Comparison of ENCODE assay signal across 20 cellular contexts in genomic region chr6:109713097-109713496, GRCh38. TPM values are rescaled to one million over a fixed set of nuclear protein-coding genes. Genes with fewer than 3 reads are reported as not detected.
DNase-seq lines count a peak whose midpoint lies in the region; ATAC-seq and TF ChIP-seq lines count a peak whose summit lies in the region.
"Had no signal": no experiment of that assay in that cellular context is flagged by ENCODE, and none has a peak within 500 bp of the region (broad histone marks: within the 10 kb centered on the region; RNA-seq: fewer than 3 reads in every experiment).

No MANE protein-coding gene starts in this region.

- H3K27me3 Mint-ChIP-seq in activated T-cell treated with anti-CD3 and anti-CD28 coated beads, Interleukin-2, amount 50 U/mL, for 72 hours (ENCODE audit: low read depth), result no peaks in the 10 kb centered on the region
- H3K27me3 Mint-ChIP-seq: progenitor cell of endocrine pancreas had no signal

- TF ChIP-seq CTCF in epithelial cell of esophagus (IDR thresholded peaks at IDR 0.05; ENCODE audit: insufficient read depth, low read depth, low read length, missing control alignments), result no peak

- H3K4me3 Mint-ChIP-seq in activated T-cell treated with anti-CD3 and anti-CD28 coated beads, Interleukin-2, amount 50 U/mL, for 72 hours, result no peak overlapping the region

- peaks cover 0 to 4% of the 10 kb centered on the region in 2 donors for H3K9me3 Mint-ChIP-seq in activated T-cell treated with anti-CD3 and anti-CD28 coated beads, Interleukin-2, amount 50 U/mL, for 72 hours

- peak; percentile 21 to 33 for DNase-seq in activated T-cell treated with anti-CD3 and anti-CD28 coated beads, Interleukin-2, amount 50 U/mL, for 72 hours
- DNase-seq in activated T-cell treated with anti-CD3 and anti-CD28 coated beads, Interleukin-2, amount 50 U/mL, for 1 hour, result no peak
- peak; percentile 54 for DNase-seq in HT1080 (ENCODE audit: low read depth)
- peak; percentile 78 for DNase-seq in epithelial cell of esophagus (ENCODE audit: low read depth)
- peak; percentile 11 for DNase-seq in stimulated activated CD4-positive, alpha-beta T cell treated with anti-CD3 and anti-CD28 coated beads, Interleukin-4, amount 100 ng/mL, for 24 hours
- DNase-seq in NOMO-1 treated with dmso at 0.1 percent for 144 hours (lab: John Stamatoyannopoulos, UW; ENCODE audit: unreplicated experiment), result no peak
- no peak for DNase-seq in NK-92 treated with Interleukin-12 subunit alpha and Interleukin-12 subunit beta, amount 100 ng/mL, for 24 hours (lab: John Stamatoyannopoulos, UW)
- DNase-seq: ACHN, amniotic stem cell, C1 segment of cervical spinal cord, dermis blood vessel endothelial cell, heart left ventricle, left ventricle myocardium inferior, NCI-H1694, PC-9, T-helper 2 cell, WERI-Rb-1 had no signal

- peak; percentile 65 to 75 for ATAC-seq in activated T-cell treated with anti-CD3 and anti-CD28 coated beads, Interleukin-2, amount 50 U/mL, for 72 hours (replicated peaks in 1 of 2)
- ATAC-seq in GM19452 (IDR thresholded peaks at IDR 0.05; ENCODE audit: unreplicated experiment), result no peak
- ATAC-seq: heart left ventricle had no signal

- no peak overlapping the region for H3K4me3 ChIP-seq in epithelial cell of esophagus (ENCODE audit: low read length)
- H3K4me3 ChIP-seq: heart left ventricle, left ventricle myocardium inferior, PC-9 had no signal

- H3K36me3 Mint-ChIP-seq in activated T-cell treated with anti-CD3 and anti-CD28 coated beads, Interleukin-2, amount 50 U/mL, for 72 hours (ENCODE audit: insufficient read depth in 2 of 2), result peaks cover 2% of the 10 kb centered on the region in 2 donors

- H3K27ac Mint-ChIP-seq in activated T-cell treated with anti-CD3 and anti-CD28 coated beads, Interleukin-2, amount 50 U/mL, for 72 hours, result no peak overlapping the region
- H3K27ac Mint-ChIP-seq: activated T-helper 2 cell treated with anti-CD3 and anti-CD28 coated beads, Interferon-gamma antibody, Interleukin-2, Interleukin-4, amounts not matched to agents 10 μg/mL and 5 μg/mL and 100 μg/mL, durations not matched to agents 14 hours and 24 hours and 36 hours; progenitor cell of endocrine pancreas had no signal

- peaks cover 10% of the 10 kb centered on the region for H3K4me1 Mint-ChIP-seq in activated T-cell treated with anti-CD3 and anti-CD28 coated beads, Interleukin-2, amount 50 U/mL, for 72 hours (ENCODE audit: low read depth)

RNA-seq across cellular contexts. Expression of gene FIG4, which starts 22.0 kb away (rescaled TPM):
- total RNA-seq in activated T-cell treated with anti-CD3 and anti-CD28 coated beads, Interleukin-2, amount 50 U/mL, for 72 hours, result 10 to 100 TPM; 15.0 to 21.0 TPM
- 8.2 and 8.5 TPM in 2 replicates for total RNA-seq in HT1080 (2014; rRNA removed; shearing (Covaris generic))
- 9.8 and 13.9 TPM in 2 replicates for polyA plus RNA-seq in HT1080 (2015; cell fraction: cytosol; rRNA removed)
- polyA plus RNA-seq in HT1080 (2015; cell fraction: nucleus; rRNA removed), result 17.5 and 20.9 TPM in 2 replicates

RNA-seq across cellular contexts. Expression of gene AK9, which starts 22.1 kb away (rescaled TPM):
- total RNA-seq in activated T-cell treated with anti-CD3 and anti-CD28 coated beads, Interleukin-2, amount 50 U/mL, for 72 hours, result 10 to 100 TPM in 1 of 2 donors, 1 to 10 TPM in 1; 6.4 to 11.5 TPM
- total RNA-seq in HT1080 (2014; rRNA removed; shearing (Covaris generic)), result 2.0 and 3.0 TPM in 2 replicates
- polyA plus RNA-seq in HT1080 (2015; cell fraction: cytosol; rRNA removed), result 2.4 and 2.6 TPM in 2 replicates
- 4.8 and 5.1 TPM in 2 replicates for polyA plus RNA-seq in HT1080 (2015; cell fraction: nucleus; rRNA removed)

Comparison
In these comparisons a context has a peak if more than half of its experiments do, and no peak if none do; other contexts are left out.
1. DNase-seq: peak in activated T-cell treated with anti-CD3 and anti-CD28 coated beads, Interleukin-2, amount 50 U/mL, for 72 hours (2 of 2), HT1080 (single experiment), epithelial cell of esophagus (single experiment) and stimulated activated CD4-positive, alpha-beta T cell treated with anti-CD3 and anti-CD28 coated beads, Interleukin-4, amount 100 ng/mL, for 24 hours (single experiment); none in activated T-cell treated with anti-CD3 and anti-CD28 coated beads, Interleukin-2, amount 50 U/mL, for 1 hour (single experiment), NOMO-1 treated with dmso at 0.1 percent for 144 hours (single experiment) and NK-92 treated with Interleukin-12 subunit alpha and Interleukin-12 subunit beta, amount 100 ng/mL, for 24 hours (single experiment).